ENCODE assay signal across 10 cellular contexts in genomic region chr2:227374158-227374557, GRCh38. TPM values are rescaled to one million over a fixed set of nuclear protein-coding genes. Genes with fewer than 3 reads are reported as not detected.
DNase-seq lines count a peak whose midpoint lies in the region; ATAC-seq and TF ChIP-seq lines count a peak whose summit lies in the region.
"Had no signal": no experiment of that assay in that cellular context is flagged by ENCODE, and none has a peak within 500 bp of the region (broad histone marks: within the 10 kb centered on the region; RNA-seq: fewer than 3 reads in every experiment).

No MANE protein-coding gene starts in this region.

- no peaks in the 10 kb centered on the region for H3K36me3 Mint-ChIP-seq in activated CD4-positive, alpha-beta T cell treated with anti-CD3 and anti-CD28 coated beads, Interleukin-2, amount 10 ng/mL, durations not matched to agents 7 days and 5 days (ENCODE audit: low read depth)
- H3K36me3 Mint-ChIP-seq in type B pancreatic cell, result no peaks in the 10 kb centered on the region
- H3K36me3 Mint-ChIP-seq: naive B cell had no signal

- POLR2A ChIA-PET in activated CD4-positive, alpha-beta T cell treated with anti-CD3 and anti-CD28 coated beads, Interleukin-2, amount 10 ng/mL, durations not matched to agents 7 days and 5 days (lab: Charles Lee), result no interaction called here

- ATAC-seq in HG02885 (IDR thresholded peaks at IDR 0.05; ENCODE audit: poor library complexity, unreplicated experiment) (peak; percentile 81), HG02938 (IDR thresholded peaks at IDR 0.05; ENCODE audit: unreplicated experiment) (no peak), GM21737 (IDR thresholded peaks at IDR 0.05; ENCODE audit: unreplicated experiment) (no peak)

- no peak overlapping the region for H3K4me3 ChIP-seq in AG10803 (ENCODE audit: low read length)
- H3K4me3 ChIP-seq: colonic mucosa had no signal

- DNase-seq in AG10803 (ENCODE audit: low read depth) (peak; percentile 56), foreskin melanocyte (peak; percentile 99), cerebellum (ENCODE audit: low spot score) (no peak), type B pancreatic cell (ENCODE audit: extremely low spot score, unreplicated experiment) (no peak)
- DNase-seq in activated CD4-positive, alpha-beta T cell treated with anti-CD3 and anti-CD28 coated beads, Interleukin-2, amount 10 ng/mL, durations not matched to agents 7 days and 5 days, result peak; percentile 36
- DNase-seq: colonic mucosa, naive B cell had no signal

- no peak overlapping the region for H3K27ac Mint-ChIP-seq in activated CD4-positive, alpha-beta T cell treated with anti-CD3 and anti-CD28 coated beads, Interleukin-2, amount 10 ng/mL, durations not matched to agents 7 days and 5 days
- no peak overlapping the region for H3K27ac Mint-ChIP-seq in type B pancreatic cell
- H3K27ac Mint-ChIP-seq: naive B cell had no signal

- peaks cover 4% of the 10 kb centered on the region for H3K4me1 Mint-ChIP-seq in activated CD4-positive, alpha-beta T cell treated with anti-CD3 and anti-CD28 coated beads, Interleukin-2, amount 10 ng/mL, durations not matched to agents 7 days and 5 days
- H3K4me1 Mint-ChIP-seq in type B pancreatic cell (ENCODE audit: unreplicated experiment), result no peaks in the 10 kb centered on the region

- no peaks in the 10 kb centered on the region for H3K9me3 Mint-ChIP-seq in activated CD4-positive, alpha-beta T cell treated with anti-CD3 and anti-CD28 coated beads, Interleukin-2, amount 10 ng/mL, durations not matched to agents 7 days and 5 days
- no peaks in the 10 kb centered on the region for H3K9me3 Mint-ChIP-seq in type B pancreatic cell

- H3K4me3 Mint-ChIP-seq in activated CD4-positive, alpha-beta T cell treated with anti-CD3 and anti-CD28 coated beads, Interleukin-2, amount 10 ng/mL, durations not matched to agents 7 days and 5 days, result no peak overlapping the region
- H3K4me3 Mint-ChIP-seq in type B pancreatic cell, result no peak overlapping the region
- H3K4me3 Mint-ChIP-seq: naive B cell had no signal

- no peak for TF ChIP-seq CTCF in AG10803 (conservative IDR thresholded peaks at IDR 0.05; ENCODE audit: low read length)
- TF ChIP-seq CTCF in type B pancreatic cell (conservative IDR thresholded peaks at IDR 0.05), result no peak

- peaks cover 2% of the 10 kb centered on the region for H3K27me3 Mint-ChIP-seq in activated CD4-positive, alpha-beta T cell treated with anti-CD3 and anti-CD28 coated beads, Interleukin-2, amount 10 ng/mL, durations not matched to agents 7 days and 5 days
- H3K27me3 Mint-ChIP-seq in type B pancreatic cell, result no peaks in the 10 kb centered on the region

- CTCF ChIA-PET in activated CD4-positive, alpha-beta T cell treated with anti-CD3 and anti-CD28 coated beads, Interleukin-2, amount 10 ng/mL, durations not matched to agents 7 days and 5 days (lab: Charles Lee), result interaction anchor here (1.3 kb wide), 1 partner anchor 9 kb away, joined by 6 read pairs; no protein-coding TSS in a partner anchor

RNA-seq across cellular contexts. Expression of gene TM4SF20, which starts 4.9 kb away (rescaled TPM):
- total RNA-seq in activated CD4-positive, alpha-beta T cell treated with anti-CD3 and anti-CD28 coated beads, Interleukin-2, amount 10 ng/mL, durations not matched to agents 7 days and 5 days, result not detected
- total RNA-seq in cerebellum (not detected), type B pancreatic cell (ENCODE audit: low replicate concordance) (3.7 and 6.9 TPM in 2 replicates)

RNA-seq across cellular contexts. Expression of gene SCYGR1, which starts 13.6 kb away (rescaled TPM):
- total RNA-seq in activated CD4-positive, alpha-beta T cell treated with anti-CD3 and anti-CD28 coated beads, Interleukin-2, amount 10 ng/mL, durations not matched to agents 7 days and 5 days, result not detected
- total RNA-seq in cerebellum (not detected), type B pancreatic cell (ENCODE audit: low replicate concordance) (not detected in 2 replicates)
- total RNA-seq: colonic mucosa had no signal

RNA-seq across cellular contexts. Expression of gene MFF, which starts 49.1 kb away (rescaled TPM):
- total RNA-seq in activated CD4-positive, alpha-beta T cell treated with anti-CD3 and anti-CD28 coated beads, Interleukin-2, amount 10 ng/mL, durations not matched to agents 7 days and 5 days, result 10 to 100 TPM; 64.5 to 79.4 TPM
- total RNA-seq in cerebellum (101 TPM), type B pancreatic cell (ENCODE audit: low replicate concordance) (71.3 and 84.3 TPM in 2 replicates)

Comparison
In these comparisons a context has a peak if more than half of its experiments do, and no peak if none do; other contexts are left out.
1. DNase-seq: peak in AG10803 (single experiment), activated CD4-positive, alpha-beta T cell treated with anti-CD3 and anti-CD28 coated beads, Interleukin-2, amount 10 ng/mL, durations not matched to agents 7 days and 5 days (single experiment) and foreskin melanocyte (single experiment); none in cerebellum (single experiment) and type B pancreatic cell (single experiment).